1 cellular context compared by ENCODE assay signal in the genomic region with DNA sequence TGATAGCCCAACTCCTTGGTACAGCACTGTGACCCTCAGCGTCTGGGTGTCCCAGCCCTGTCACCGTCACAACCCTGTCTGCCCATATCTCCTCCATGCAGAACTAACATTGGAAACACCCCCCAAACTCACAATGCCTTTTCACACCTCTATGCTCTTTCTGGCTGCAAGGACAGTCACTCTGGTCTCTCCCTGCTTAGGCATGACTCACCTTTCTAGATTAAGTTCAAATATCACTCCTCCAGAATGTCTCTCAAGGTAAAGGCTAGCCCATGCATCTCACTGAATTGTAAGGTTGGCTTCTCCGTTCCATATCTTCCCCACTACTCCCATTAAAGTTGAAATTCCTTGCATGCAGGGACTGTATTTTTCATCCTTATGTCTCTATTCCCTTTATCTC.
TF ChIP-seq lines count a peak whose summit lies in the region.

No MANE protein-coding gene starts in this region.

TF ChIP-seq in H1, 55 proteins besides CTCF, POLR2A, EP300 and RAD21:
- TF ChIP-seq SAP30 (IDR thresholded peaks at IDR 0.05; ENCODE audit: insufficient read depth, insufficient replicate concordance, low read length) (no peak), HDAC6 (IDR thresholded peaks at IDR 0.05; ENCODE audit: low read depth, low read length) (no peak), CEBPB (IDR thresholded peaks at IDR 0.05; ENCODE audit: low read depth, low read length) (no peak), PHF8 (conservative IDR thresholded peaks at IDR 0.05; ENCODE audit: low read depth, low read length) (no peak), KDM5A (IDR thresholded peaks at IDR 0.05; ENCODE audit: low read length) (no peak), POLR2AphosphoS5 (IDR thresholded peaks at IDR 0.05; ENCODE audit: low read depth, low read length) (no peak), ASH2L (IDR thresholded peaks at IDR 0.05; ENCODE audit: low read length) (no peak), SUZ12 (IDR thresholded peaks at IDR 0.05; ENCODE audit: low read length) (no peak), RNF2 (IDR thresholded peaks at IDR 0.05; ENCODE audit: borderline replicate concordance, low read depth, low read length, missing control alignments, poor library complexity, severe bottlenecking) (no peak), GABPA (IDR thresholded peaks at IDR 0.05; ENCODE audit: borderline replicate concordance, insufficient read depth, low read length) (no peak), KDM1A (IDR thresholded peaks at IDR 0.05; ENCODE audit: borderline replicate concordance, low read length) (no peak), CBX5 (IDR thresholded peaks at IDR 0.05; ENCODE audit: low read depth, low read length) (no peak), MAFK (IDR thresholded peaks at IDR 0.05; ENCODE audit: low read depth, low read length) (no peak)
- TF ChIP-seq, protein P1, sequence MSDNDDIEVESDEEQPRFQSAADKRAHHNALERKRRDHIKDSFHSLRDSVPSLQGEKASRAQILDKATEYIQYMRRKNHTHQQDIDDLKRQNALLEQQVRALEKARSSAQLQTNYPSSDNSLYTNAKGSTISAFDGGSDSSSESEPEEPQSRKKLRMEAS (IDR thresholded peaks at IDR 0.05) = no peak
